12 cellular contexts compared by ENCODE assay signal in genomic region chr6:163420315-163420667, GRCh38. TPM values are rescaled to one million over a fixed set of nuclear protein-coding genes. Genes with fewer than 3 reads are reported as not detected.
A peak's percentile ranks its signal among the peaks of the same experiment; 100 is the strongest.
DNase-seq lines count a peak whose midpoint lies in the region; ATAC-seq, FAIRE-seq and TF ChIP-seq lines count a peak whose summit lies in the region.
"Had no signal": no experiment of that assay in that cellular context is flagged by ENCODE, and none has a peak within 500 bp of the region (broad histone marks: within the 10 kb centered on the region; RNA-seq: fewer than 3 reads in every experiment).

No MANE protein-coding gene starts in this region.

- TF ChIP-seq RAD21 in IMR-90 (IDR thresholded peaks at IDR 0.05; ENCODE audit: low read length) (no peak), HepG2 (CRISPR knock-in tag; IDR thresholded peaks at IDR 0.05) (no peak)

- H3K36me3 ChIP-seq in IMR-90 (ENCODE audit: control insufficient read depth, insufficient read depth, low read length) (no peaks in the 10 kb centered on the region), breast epithelium (no peaks in the 10 kb centered on the region), HepG2 (replicated peaks in 1 of 2; ENCODE audit: control insufficient read depth in 1 of 2, insufficient read depth in 2 of 2, low read length in 2 of 2) (0 out of 5 replicates have a peak, but pooled peaks cover 0 to 3% of the 10 kb centered on the region in 2 experiments), stomach smooth muscle (ENCODE audit: control insufficient read depth in 2 of 2, insufficient read depth in 2 of 2, low read length in 2 of 2) (no peaks in the 10 kb centered on the region)

- H4K8ac ChIP-seq in IMR-90 (ENCODE audit: low read depth in 2 of 2, low read length in 2 of 2): no peak overlapping the region

- no peak for TF ChIP-seq EP300 in HepG2 (IDR thresholded peaks at IDR 0.05; ENCODE audit: low read depth in 2 of 2, low read length in 2 of 2)
- no peak for TF ChIP-seq EP300 in HepG2 (CRISPR knock-in tag; IDR thresholded peaks at IDR 0.05; ENCODE audit: borderline replicate concordance)

- WGBS in IMR-90 (ENCODE audit: extremely low coverage in 2 of 2, insufficient read length in 1 of 2), 2 experiments: no CpG with 5 or more reads among the region's 1 CpG
- WGBS in HepG2 (ENCODE audit: low lambda C conversion rate): 60% methylated on average over 1 of the region's 1 CpG

- FAIRE-seq in HepG2 (lab: Jason Lieb, UNC): no peak

- H3K4me1 ChIP-seq in IMR-90 (ENCODE audit: control insufficient read depth, insufficient read depth, low read length): peaks cover 11% of the 10 kb centered on the region
- H3K4me1 ChIP-seq in breast epithelium: peaks cover 0 to 11% of the 10 kb centered on the region in 2 donors
- H3K4me1 ChIP-seq in HepG2 (ENCODE audit: insufficient read depth, low read length): peaks cover 63% of the 10 kb centered on the region
- peaks cover 5% of the 10 kb centered on the region for H3K4me1 ChIP-seq in stomach smooth muscle (ENCODE audit: control insufficient read depth, insufficient read depth, low read length)

- intact Hi-C loops in IMR-90 (cut with micrococcal nuclease) (no loop called here), breast epithelium (cut with DNase I; ENCODE audit: low total_unique reads) (no loop called here), HepG2 (cut with micrococcal nuclease; ENCODE audit: unreplicated experiment) (no loop called here)

- in situ Hi-C loops in IMR-90 (cut with MboI; ENCODE audit: low sequenced_read_pairs) (loop anchor here (5.0 to 25.0 kb wide), 2 partner anchors 452 to 2008 kb away; no protein-coding TSS in a partner anchor), HepG2 (cut with HindIII; ENCODE audit: extremely low pct_ligation_motif_present, low pct_unique_long_range_greater_than_20kb) (loop anchor here (10.0 to 25.0 kb wide), 3 partner anchors 145 to 692 kb away; no protein-coding TSS in a partner anchor)

- peaks cover 5 to 18% of the 10 kb centered on the region in 2 experiments; a peak in 3 of 4 replicates for H3K79me1 ChIP-seq in IMR-90 (ENCODE audit: low read depth in 1 of 2, low read length in 2 of 2)

- H3K18ac ChIP-seq in IMR-90 (ENCODE audit: low read depth, low read length): no peak overlapping the region

- H2AFZ ChIP-seq in IMR-90 (replicated peaks; ENCODE audit: low read length, poor library complexity): no peak overlapping the region
- H2AFZ ChIP-seq in HepG2 (ENCODE audit: low read length): no peak overlapping the region

- H2BK120ac ChIP-seq in IMR-90 (ENCODE audit: low read depth, low read length): no peak overlapping the region

- H3K4me3 ChIP-seq in IMR-90 (ENCODE audit: insufficient read depth, low read depth, low read length) (no peak overlapping the region), breast epithelium (peak overlapping the region in 2 of 3 donors; percentile 17 to 49), HepG2 (replicated peaks in 1 of 3; ENCODE audit: insufficient read depth in 1 of 3, low read depth in 2 of 3, low read length in 3 of 3) (no peak overlapping the region; a peak in 1 of 6 replicates), stomach smooth muscle (ENCODE audit: low read length in 2 of 2) (peak overlapping the region; percentile 23 to 31)

- H3K4me2 ChIP-seq in IMR-90 (ENCODE audit: low read depth, low read length) (peak overlapping the region; percentile 27), HepG2 (ENCODE audit: low read depth, low read length) (peak overlapping the region; percentile 92)

- no peak overlapping the region for H3K14ac ChIP-seq in IMR-90 (replicated peaks; ENCODE audit: low read depth, low read length)

- no peak for TF ChIP-seq CTCF in IMR-90 (conservative IDR thresholded peaks at IDR 0.05; ENCODE audit: low read depth, low read length)
- TF ChIP-seq CTCF in breast epithelium (IDR thresholded peaks at IDR 0.05): no peak
- TF ChIP-seq CTCF in HepG2 (CRISPR knock-in tag; IDR thresholded peaks at IDR 0.05): no peak

- H4K5ac ChIP-seq in IMR-90 (ENCODE audit: low read depth, low read length): no peak overlapping the region

- H3K9ac ChIP-seq in IMR-90 (ENCODE audit: low read depth, low read length): peak overlapping the region; percentile 18; the same call in 1 of the 2 replicates
- H3K9ac ChIP-seq in HepG2 (ENCODE audit: insufficient read depth, low read depth, low read length): no peak overlapping the region
- H3K9ac ChIP-seq in stomach smooth muscle (ENCODE audit: low read length in 2 of 2): no peak overlapping the region

- ATAC-seq in IMR-90 (ENCODE audit: low read depth) (no peak), HepG2 (no peak), HG03521 (IDR thresholded peaks at IDR 0.05; ENCODE audit: unreplicated experiment) (no peak), HG02678 (IDR thresholded peaks at IDR 0.05; ENCODE audit: unreplicated experiment) (no peak)

- no peak overlapping the region for H2AK5ac ChIP-seq in IMR-90 (ENCODE audit: low read depth, low read length)

- TF ChIP-seq POLR2A in IMR-90 (IDR thresholded peaks at IDR 0.05; ENCODE audit: low read depth, low read length): no peak
- TF ChIP-seq POLR2A in breast epithelium (IDR thresholded peaks at IDR 0.05): no peak
- TF ChIP-seq POLR2A in HepG2 (IDR thresholded peaks at IDR 0.05; ENCODE audit: insufficient read depth in 1 of 2, low read depth in 2 of 2, low read length in 2 of 2): no peak

- H2BK20ac ChIP-seq in IMR-90 (ENCODE audit: low read depth, low read length): no peak overlapping the region

- H4K20me1 ChIP-seq in IMR-90 (ENCODE audit: insufficient read depth, low read length) (peaks cover 62% of the 10 kb centered on the region), HepG2 (ENCODE audit: insufficient read depth, low read length) (peaks cover 63% of the 10 kb centered on the region)

- dilution Hi-C loops in IMR-90 (cut with HindIII; ENCODE audit: low sequenced_read_pairs, unreplicated experiment): no loop called here

- DNase-seq in IMR-90 (no peak), breast epithelium (ENCODE audit: low spot score in 2 of 2) (no peak), HepG2 (ENCODE audit: low spot score) (no peak)
- DNase-seq in activated CD4-positive, alpha-beta T cell treated with anti-CD3 and anti-CD28 coated beads, Interleukin-2, amount 50 U/mL, for 1 hour: no peak
- DNase-seq in stimulated activated CD4-positive, alpha-beta T cell treated with anti-CD3 and anti-CD28 coated beads, Interleukin-12 subunit alpha, Interleukin-12 subunit beta, amount 100 ng/mL, for 4 hours: no peak
- DNase-seq: activated CD4-positive, alpha-beta T cell treated with anti-CD3 and anti-CD28 coated beads, Interleukin-2, amount 50 U/mL, for 4 hours; brain microvascular endothelial cell; DND-41; NCI-H187 had no signal

- no peak overlapping the region for H3K23ac ChIP-seq in IMR-90 (ENCODE audit: low read depth, low read length)

- no peak overlapping the region for H2BK15ac ChIP-seq in IMR-90 (ENCODE audit: low read depth, low read length)

- peak overlapping the region; percentile 50 for H2BK5ac ChIP-seq in IMR-90 (ENCODE audit: low read depth, low read length, poor library complexity, severe bottlenecking)

- no peaks in the 10 kb centered on the region for H3K9me3 ChIP-seq in IMR-90 (ENCODE audit: control insufficient read depth, insufficient read depth, low read length)
- H3K9me3 ChIP-seq in breast epithelium: no peaks in the 10 kb centered on the region
- no peaks in the 10 kb centered on the region for H3K9me3 ChIP-seq in HepG2 (ENCODE audit: low read length)
- H3K9me3 ChIP-seq in stomach smooth muscle (ENCODE audit: control insufficient read depth in 2 of 2, low read length in 2 of 2): no peaks in the 10 kb centered on the region

- POLR2A ChIA-PET in IMR-90 (lab: Charles Lee; ENCODE audit: unreplicated experiment) (no interaction called here), HepG2 (lab: Yijun Ruan, JAX) (no interaction called here)

- no TSS peak for BruUV-seq in IMR-90 (replicated peaks; lab: Mats Ljungman, UMichigan)
- BruUV-seq in HepG2 (replicated peaks; lab: Mats Ljungman, UMichigan): no TSS peak

- no peak overlapping the region for H2AK9ac ChIP-seq in IMR-90 (replicated peaks; ENCODE audit: low read depth, low read length, poor library complexity)

- H3K27me3 ChIP-seq in IMR-90 (ENCODE audit: control insufficient read depth, insufficient read depth, low read length) (no peaks in the 10 kb centered on the region), breast epithelium (no peaks in the 10 kb centered on the region), HepG2 (ENCODE audit: control insufficient read depth in 1 of 2, insufficient read depth in 2 of 2, low read length in 2 of 2) (no peaks in the 10 kb centered on the region; a peak in 1 of 5 replicates), stomach smooth muscle (ENCODE audit: control insufficient read depth in 1 of 2, insufficient read depth in 2 of 2, low read length in 2 of 2) (no peaks in the 10 kb centered on the region)
- H3K27me3 ChIP-seq: brain microvascular endothelial cell had no signal

- no peak overlapping the region for H3K56ac ChIP-seq in IMR-90 (ENCODE audit: extremely low read depth, insufficient read depth, low read length)

- H3K79me2 ChIP-seq in HepG2 (ENCODE audit: insufficient read depth, low read length): peaks cover 98% of the 10 kb centered on the region

- H3K9me1 ChIP-seq in IMR-90 (ENCODE audit: insufficient read depth, low read length): peaks cover 3% of the 10 kb centered on the region; the same call in 1 of the 2 replicates

- H3K27ac ChIP-seq in IMR-90 (ENCODE audit: insufficient read depth, low read length) (no peak overlapping the region), breast epithelium (peak overlapping the region; percentile 82 to 99), HepG2 (ENCODE audit: extremely low read length, insufficient read depth, low read length) (no peak overlapping the region), stomach smooth muscle (ENCODE audit: low read length) (no peak overlapping the region)
- H3K27ac ChIP-seq: brain microvascular endothelial cell had no signal

- CTCF ChIA-PET in IMR-90 (lab: Yijun Ruan, JAX): interaction anchor here (0.6 kb wide), 1 partner anchor 1048 kb away, joined by 3 read pairs; no protein-coding TSS in a partner anchor
- CTCF ChIA-PET in HepG2 (lab: Yijun Ruan, JAX; ENCODE audit: low intra/inter-chr PET ratio, low total read pairs): no interaction called here

- H3K4ac ChIP-seq in IMR-90 (ENCODE audit: low read depth, low read length): no peak overlapping the region

- no peak overlapping the region for H4K91ac ChIP-seq in IMR-90 (ENCODE audit: insufficient read depth, low read depth, low read length)

RNA-seq across cellular contexts. Expression of gene QKI, which starts 5.8 kb away (rescaled TPM):
- total RNA-seq in IMR-90 (2012; rRNA removed): 171 and 232 TPM in 2 replicates
- 106 and 112 TPM in 2 replicates for polyA plus RNA-seq in IMR-90 (2012; rRNA removed)
- 54.2 and 59.7 TPM in 2 replicates for polyA plus RNA-seq in IMR-90 (2012; cell fraction: cytosol; rRNA removed)
- 57.1 and 121 TPM in 2 replicates for polyA plus RNA-seq in IMR-90 (2012; cell fraction: nucleus; rRNA removed; ENCODE audit: low replicate concordance)
- total RNA-seq in breast epithelium: 100 to 1,000 TPM; 158 to 304 (median 172) TPM
- 136 and 167 TPM in 2 replicates for total RNA-seq in HepG2 (2016; rRNA removed; fragmentation: Illumina TruSeq; extraction: Trizol)
- 33.5 and 40.4 TPM in 2 replicates for total RNA-seq in HepG2 (2016; cell fraction: cytosol; rRNA removed; fragmentation: Illumina TruSeq; extraction: Trizol; ENCODE audit: low read depth)
- 141 and 159 TPM in 2 replicates for total RNA-seq in HepG2 (2016; cell fraction: insoluble cytoplasmic fraction; rRNA removed; fragmentation: Illumina TruSeq; extraction: Trizol)
- total RNA-seq in HepG2 (2016; cell fraction: membrane; rRNA removed; fragmentation: Illumina TruSeq; extraction: Trizol): 82.9 and 85.6 TPM in 2 replicates
- total RNA-seq in HepG2 (2016; cell fraction: nucleus; rRNA removed; fragmentation: Illumina TruSeq; extraction: Trizol): 114 and 126 TPM in 2 replicates
- polyA plus RNA-seq in HepG2 (2011; rRNA removed): 117 and 137 TPM in 2 replicates
- 108 and 115 TPM in 2 replicates for polyA plus RNA-seq in HepG2 (2011; cell fraction: cytosol; rRNA removed)
- polyA plus RNA-seq in HepG2 (2011; cell fraction: nucleus; rRNA removed): 73.5 and 79.1 TPM in 2 replicates
- 77.5 and 90.6 TPM in 2 replicates for polyA plus RNA-seq in HepG2 (2012)
- 5.6 and 6.8 TPM in 2 replicates for polyA plus RNA-seq in HepG2 (2016; cell fraction: cytosol; fragmentation: Illumina TruSeq; extraction: Trizol; ENCODE audit: low read depth)
- polyA plus RNA-seq in HepG2 (2016; cell fraction: insoluble cytoplasmic fraction; fragmentation: Illumina TruSeq; extraction: Trizol; ENCODE audit: low read depth): 101 and 120 TPM in 2 replicates
- polyA plus RNA-seq in HepG2 (2016; cell fraction: membrane; fragmentation: Illumina TruSeq; extraction: Trizol; ENCODE audit: low read depth): 23.6 and 26.7 TPM in 2 replicates
- polyA plus RNA-seq in HepG2 (2016; cell fraction: nucleus; fragmentation: Illumina TruSeq; extraction: Trizol; ENCODE audit: insufficient read depth, low read depth): 50.1 and 57.9 TPM in 2 replicates
- 195 and 554 TPM in 2 replicates for polyA minus RNA-seq in HepG2 (2011; rRNA and poly(A)+ RNA removed; ENCODE audit: low replicate concordance)
- 175 and 185 TPM in 2 replicates for polyA minus RNA-seq in HepG2 (2011; cell fraction: cytosol; rRNA and poly(A)+ RNA removed)
- 261 and 310 TPM in 2 replicates for polyA minus RNA-seq in HepG2 (2011; cell fraction: nucleus; rRNA and poly(A)+ RNA removed)

Comparison
In these comparisons a context has a peak if more than half of its experiments do, and no peak if none do; other contexts are left out.
1. H3K27ac ChIP-seq: peak in breast epithelium (2 of 2); none in IMR-90 (single experiment), HepG2 (single experiment) and stomach smooth muscle (single experiment).
2. H3K4me3 ChIP-seq: peak in breast epithelium (2 of 3) and stomach smooth muscle (2 of 2); none in IMR-90 (single experiment) and HepG2 (0 of 3).